Comparison of ENCODE assay signal across 1 cellular context in genomic region chr2:6224267-6224666, GRCh38.
TF ChIP-seq lines count a peak whose summit lies in the region.

No MANE protein-coding gene starts in this region.

TF ChIP-seq in WTC11, 78 proteins besides CTCF, POLR2A, EP300 and RAD21 (continued from another document):
- TF ChIP-seq, protein P1, sequence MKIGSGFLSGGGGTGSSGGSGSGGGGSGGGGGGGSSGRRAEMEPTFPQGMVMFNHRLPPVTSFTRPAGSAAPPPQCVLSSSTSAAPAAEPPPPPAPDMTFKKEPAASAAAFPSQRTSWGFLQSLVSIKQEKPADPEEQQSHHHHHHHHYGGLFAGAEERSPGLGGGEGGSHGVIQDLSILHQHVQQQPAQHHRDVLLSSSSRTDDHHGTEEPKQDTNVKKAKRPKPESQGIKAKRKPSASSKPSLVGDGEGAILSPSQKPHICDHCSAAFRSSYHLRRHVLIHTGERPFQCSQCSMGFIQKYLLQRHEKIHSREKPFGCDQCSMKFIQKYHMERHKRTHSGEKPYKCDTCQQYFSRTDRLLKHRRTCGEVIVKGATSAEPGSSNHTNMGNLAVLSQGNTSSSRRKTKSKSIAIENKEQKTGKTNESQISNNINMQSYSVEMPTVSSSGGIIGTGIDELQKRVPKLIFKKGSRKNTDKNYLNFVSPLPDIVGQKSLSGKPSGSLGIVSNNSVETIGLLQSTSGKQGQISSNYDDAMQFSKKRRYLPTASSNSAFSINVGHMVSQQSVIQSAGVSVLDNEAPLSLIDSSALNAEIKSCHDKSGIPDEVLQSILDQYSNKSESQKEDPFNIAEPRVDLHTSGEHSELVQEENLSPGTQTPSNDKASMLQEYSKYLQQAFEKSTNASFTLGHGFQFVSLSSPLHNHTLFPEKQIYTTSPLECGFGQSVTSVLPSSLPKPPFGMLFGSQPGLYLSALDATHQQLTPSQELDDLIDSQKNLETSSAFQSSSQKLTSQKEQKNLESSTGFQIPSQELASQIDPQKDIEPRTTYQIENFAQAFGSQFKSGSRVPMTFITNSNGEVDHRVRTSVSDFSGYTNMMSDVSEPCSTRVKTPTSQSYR (CRISPR knock-in tag; IDR thresholded peaks at IDR 0.05): no peak
- TF ChIP-seq, protein P2, sequence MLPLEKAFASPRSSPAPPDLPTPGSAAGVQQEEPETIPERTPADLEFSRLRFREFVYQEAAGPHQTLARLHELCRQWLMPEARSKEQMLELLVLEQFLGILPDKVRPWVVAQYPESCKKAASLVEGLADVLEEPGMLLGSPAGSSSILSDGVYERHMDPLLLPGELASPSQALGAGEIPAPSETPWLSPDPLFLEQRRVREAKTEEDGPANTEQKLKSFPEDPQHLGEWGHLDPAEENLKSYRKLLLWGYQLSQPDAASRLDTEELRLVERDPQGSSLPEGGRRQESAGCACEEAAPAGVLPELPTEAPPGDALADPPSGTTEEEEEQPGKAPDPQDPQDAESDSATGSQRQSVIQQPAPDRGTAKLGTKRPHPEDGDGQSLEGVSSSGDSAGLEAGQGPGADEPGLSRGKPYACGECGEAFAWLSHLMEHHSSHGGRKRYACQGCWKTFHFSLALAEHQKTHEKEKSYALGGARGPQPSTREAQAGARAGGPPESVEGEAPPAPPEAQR (CRISPR knock-in tag; IDR thresholded peaks at IDR 0.05): no peak
- TF ChIP-seq CREB1 (CRISPR knock-in tag; IDR thresholded peaks at IDR 0.05) (no peak), TP53 (CRISPR knock-in tag; IDR thresholded peaks at IDR 0.05) (no peak), ZBTB21 (CRISPR knock-in tag; IDR thresholded peaks at IDR 0.05; ENCODE audit: borderline replicate concordance) (no peak), ETV6 (CRISPR knock-in tag; IDR thresholded peaks at IDR 0.05) (no peak), GABPB1 (CRISPR knock-in tag; IDR thresholded peaks at IDR 0.05) (no peak)
